Comparison of ENCODE assay signal across 8 cellular contexts in genomic region chr3:168250415-168250861, GRCh38.
DNase-seq lines count a peak whose midpoint lies in the region; ATAC-seq lines count a peak whose summit lies in the region.

No MANE protein-coding gene starts in this region.

- no peaks in the 10 kb centered on the region for H3K9me3 ChIP-seq in SK-N-MC (ENCODE audit: low read depth, low read length)
- no peaks in the 10 kb centered on the region for H3K9me3 ChIP-seq in stomach smooth muscle (ENCODE audit: control insufficient read depth in 2 of 2, low read length in 2 of 2)

- peak; percentile 19 for ATAC-seq in HG02852 (IDR thresholded peaks at IDR 0.05; ENCODE audit: unreplicated experiment)

- H3K27ac ChIP-seq in SK-N-MC (no peak overlapping the region), stomach smooth muscle (ENCODE audit: low read length) (no peak overlapping the region)

- H3K36me3 ChIP-seq in SK-N-MC (ENCODE audit: insufficient read depth, low read length) (no peaks in the 10 kb centered on the region), stomach smooth muscle (ENCODE audit: control insufficient read depth in 2 of 2, insufficient read depth in 2 of 2, low read length in 2 of 2) (no peaks in the 10 kb centered on the region)

- peaks cover 12% of the 10 kb centered on the region for H3K4me1 ChIP-seq in stomach smooth muscle (ENCODE audit: control insufficient read depth, insufficient read depth, low read length)

- DNase-seq in NCI-H524 (lab: John Stamatoyannopoulos, UW) (peak; percentile 56 to 62), NCI-H524 treated with DMSO at 0.1 percent for 48 hours (lab: John Stamatoyannopoulos, UW) (no peak), SK-N-MC (ENCODE audit: low read depth, low spot score) (no peak), HuH-7.5 (ENCODE audit: low spot score) (no peak), NAMALWA (ENCODE audit: low spot score) (no peak)

- H3K27me3 ChIP-seq in stomach smooth muscle (ENCODE audit: control insufficient read depth in 1 of 2, insufficient read depth in 2 of 2, low read length in 2 of 2), result peaks cover 0 to 3% of the 10 kb centered on the region in 2 donors

- H3K9ac ChIP-seq in SK-N-MC (ENCODE audit: insufficient read length) (no peak overlapping the region), stomach smooth muscle (ENCODE audit: low read length in 2 of 2) (peak overlapping the region in 1 of 2 donors; percentile 13)

- H3K4me3 ChIP-seq in SK-N-MC (peak overlapping the region; percentile 78), iPS-11a (ENCODE audit: low read depth, low read length) (peak overlapping the region; percentile 67), stomach smooth muscle (ENCODE audit: low read length in 2 of 2) (peak overlapping the region; percentile 34 to 79)

Comparison
In these comparisons a context has a peak if more than half of its experiments do, and no peak if none do; other contexts are left out.
1. DNase-seq: peak in NCI-H524 (2 of 2); none in NCI-H524 treated with DMSO at 0.1 percent for 48 hours (single experiment), SK-N-MC (single experiment), HuH-7.5 (single experiment) and NAMALWA (single experiment).
2. Peak in every context shown above with its lines, with median percentiles within 50 percentile points of each other: H3K4me3 ChIP-seq.